Comparison of ENCODE assay signal across 8 cellular contexts in genomic region chr1:205321109-205321958, GRCh38. TPM values are rescaled to one million over a fixed set of nuclear protein-coding genes. Genes with fewer than 3 reads are reported as not detected.
DNase-seq lines count a peak whose midpoint lies in the region; ATAC-seq and TF ChIP-seq lines count a peak whose summit lies in the region.

TSS of gene NUAK2 (minus strand) at chr1:205321745. CDS start at chr1:205321628, 117 bp downstream.

- H3K27me3 ChIP-seq in Caco-2 (replicated peaks; ENCODE audit: control insufficient read depth, insufficient read depth, low read length) (no peaks in the 10 kb centered on the region), HL-60 (ENCODE audit: insufficient read depth, poor library complexity, severe bottlenecking) (peaks cover 18% of the 10 kb centered on the region), NT2/D1 (ENCODE audit: insufficient read depth, insufficient read length) (no peaks in the 10 kb centered on the region)

- H3K9me3 Mint-ChIP-seq in Caco-2 (ENCODE audit: unreplicated experiment) (no peaks in the 10 kb centered on the region), mesothelial cell of epicardium (no peaks in the 10 kb centered on the region)

- peak within 1 kb of the TSS; percentile 97 for H3K9ac ChIP-seq in NT2/D1 (ENCODE audit: insufficient read length, low read depth)

- H3K27ac Mint-ChIP-seq in Caco-2 (ENCODE audit: unreplicated experiment) (peak within 1 kb of the TSS; percentile 93), mesothelial cell of epicardium (peak within 1 kb of the TSS; percentile 92)

- peak within 1 kb of the TSS; percentile 93 for H3K4me3 ChIP-seq in Caco-2 (ENCODE audit: low read depth, low read length)
- H3K4me3 ChIP-seq in HL-60 (replicated peaks; ENCODE audit: insufficient read depth, low read length): peak within 1 kb of the TSS; percentile 37
- H3K4me3 ChIP-seq in NT2/D1 (ENCODE audit: insufficient read length, low read depth): peak within 1 kb of the TSS; percentile 94
- H3K4me3 ChIP-seq in epithelial cell of esophagus (ENCODE audit: low read length): peak within 1 kb of the TSS; percentile 94

- H3K36me3 Mint-ChIP-seq in Caco-2 (ENCODE audit: insufficient read depth, unreplicated experiment): peaks cover 45% of the 10 kb centered on the region
- H3K36me3 Mint-ChIP-seq in mesothelial cell of epicardium: no peaks in the 10 kb centered on the region

- ATAC-seq in GM18907 (IDR thresholded peaks at IDR 0.05; ENCODE audit: unreplicated experiment): no peak

- intact Hi-C loops in Caco-2 (cut with micrococcal nuclease; ENCODE audit: unreplicated experiment): loop anchor here (1.0 kb wide), 1 partner anchor 20 kb away; no protein-coding TSS in a partner anchor

- H3K9me3 ChIP-seq in Caco-2 (no peaks in the 10 kb centered on the region), NT2/D1 (ENCODE audit: insufficient read depth, low read length) (no peaks in the 10 kb centered on the region)

- POLR2A ChIA-PET in Caco-2 (lab: Charles Lee): interaction anchor here (0.5 to 1.9 kb wide), 17 partner anchors 10 to 1994 kb away, joined by 3 to 9 read pairs (median 4); partner anchors contain the start of gene RBBP5

- peaks cover 52% of the 10 kb centered on the region for H3K4me1 Mint-ChIP-seq in Caco-2 (ENCODE audit: low read depth, unreplicated experiment)
- peaks cover 57% of the 10 kb centered on the region for H3K4me1 Mint-ChIP-seq in mesothelial cell of epicardium

- no peak within 1 kb of the TSS for H3K27ac ChIP-seq in HL-60 (replicated peaks)

- H3K36me3 ChIP-seq in Caco-2 (ENCODE audit: control insufficient read depth, insufficient read depth, low read length): no peaks in the 10 kb centered on the region
- peaks cover 41% of the 10 kb centered on the region for H3K36me3 ChIP-seq in NT2/D1 (ENCODE audit: insufficient read depth, insufficient read length, low read length)

- peak in 1 of 2 experiments; percentile 24 for TF ChIP-seq CTCF in Caco-2 (IDR thresholded peaks at IDR 0.05; ENCODE audit: insufficient read depth in 1 of 2, low read depth in 1 of 2, low read length in 1 of 2, severe bottlenecking in 1 of 2, unreplicated experiment in 1 of 2)
- no peak for TF ChIP-seq CTCF in HL-60 (IDR thresholded peaks at IDR 0.05; ENCODE audit: insufficient read depth, low read length)
- peak; percentile 14 for TF ChIP-seq CTCF in epithelial cell of esophagus (IDR thresholded peaks at IDR 0.05; ENCODE audit: insufficient read depth, low read depth, low read length, missing control alignments)
- TF ChIP-seq CTCF in mesothelial cell of epicardium (IDR thresholded peaks at IDR 0.05; ENCODE audit: unreplicated experiment): peak; percentile 19

- H3K4me3 Mint-ChIP-seq in Caco-2 (ENCODE audit: unreplicated experiment): peak within 1 kb of the TSS; percentile 96
- H3K4me3 Mint-ChIP-seq in mesothelial cell of epicardium: peak within 1 kb of the TSS; percentile 93

- BruUV-seq in Caco-2 (replicated peaks; lab: Mats Ljungman, UMichigan): no TSS peak

- peak; percentile 97 to 99 for DNase-seq in Caco-2
- DNase-seq in HL-60 (ENCODE audit: low read depth in 1 of 2, low spot score in 1 of 2): peak; percentile 23 to 55
- peak; percentile 99 for DNase-seq in NT2/D1 (ENCODE audit: low read depth, low spot score)
- peak; percentile 80 for DNase-seq in activated T-cell treated with anti-CD3 and anti-CD28 coated beads for 4 hours
- DNase-seq in epithelial cell of esophagus (ENCODE audit: low read depth): peak; percentile 95
- peak; percentile 89 to 95 for DNase-seq in mesothelial cell of epicardium (ENCODE audit: low spot score in 2 of 2, unreplicated experiment in 2 of 2)
- DNase-seq in stimulated activated CD8-positive, alpha-beta memory T cell treated with anti-CD3 and anti-CD28 coated beads, Interleukin-15, amount 100 ng/mL, for 24 hours (ENCODE audit: low read depth): peak; percentile 56

- no peaks in the 10 kb centered on the region for H3K27me3 Mint-ChIP-seq in Caco-2 (ENCODE audit: insufficient read depth, unreplicated experiment)
- H3K27me3 Mint-ChIP-seq in mesothelial cell of epicardium (ENCODE audit: low read depth): peaks cover 2% of the 10 kb centered on the region

- peaks cover 40% of the 10 kb centered on the region for H3K4me1 ChIP-seq in Caco-2
- peaks cover 24% of the 10 kb centered on the region for H3K4me1 ChIP-seq in NT2/D1 (ENCODE audit: insufficient read depth, insufficient read length)

- CTCF ChIA-PET in Caco-2 (lab: Charles Lee): interaction anchor here (0.6 to 2.4 kb wide), 7 partner anchors 37 to 398 kb away, joined by 3 to 30 read pairs (median 4); no protein-coding TSS in a partner anchor

RNA-seq across cellular contexts. Expression of gene NUAK2, which starts in this region (rescaled TPM):
- 25.7 and 27.0 TPM in 2 replicates for total RNA-seq in Caco-2 (2022)
- 5.7 to 6.2 TPM (median 5.8 TPM) in 3 replicates for total RNA-seq in mesothelial cell of epicardium

Comparison
In these comparisons a context has a peak if more than half of its experiments do, and no peak if none do; other contexts are left out.
1. DNase-seq: peak in every context shown above with its lines; median percentile 99 in NT2/D1; 98 in Caco-2; 95 in epithelial cell of esophagus; 92 in mesothelial cell of epicardium; 80 in activated T-cell treated with anti-CD3 and anti-CD28 coated beads for 4 hours; 56 in stimulated activated CD8-positive, alpha-beta memory T cell treated with anti-CD3 and anti-CD28 coated beads, Interleukin-15, amount 100 ng/mL, for 24 hours; 39 in HL-60.
2. H3K4me3 ChIP-seq: peak in every context shown above with its lines; median percentile 94 in NT2/D1; 94 in epithelial cell of esophagus; 93 in Caco-2; 37 in HL-60.